8 cellular contexts compared by ENCODE assay signal in genomic region chr17:38871247-38871991, GRCh38. TPM values are rescaled to one million over a fixed set of nuclear protein-coding genes. Genes with fewer than 3 reads are reported as not detected.
DNase-seq lines count a peak whose midpoint lies in the region; ATAC-seq and TF ChIP-seq lines count a peak whose summit lies in the region.

No MANE protein-coding gene starts in this region.

- peak overlapping the region; percentile 90 for H3K27ac ChIP-seq in DND-41 (ENCODE audit: low read length)
- H3K27ac ChIP-seq in mesenchymal stem cell (ENCODE audit: low read length, poor library complexity, severe bottlenecking): peak overlapping the region; percentile 96

- H3K36me3 ChIP-seq in DND-41 (ENCODE audit: insufficient read depth, low read length): peaks cover 13% of the 10 kb centered on the region
- no peaks in the 10 kb centered on the region for H3K36me3 ChIP-seq in Loucy (ENCODE audit: insufficient read depth, low read length)
- peaks cover 14 to 24% of the 10 kb centered on the region in 2 experiments for H3K36me3 ChIP-seq in mesenchymal stem cell (ENCODE audit: control insufficient read depth in 1 of 2, insufficient read depth in 2 of 2, low read depth in 1 of 2, low read length in 2 of 2)

- H3K23ac ChIP-seq in mesenchymal stem cell (ENCODE audit: low read length in 2 of 2): peak overlapping the region in 1 of 2 experiments; percentile 9

- H3K79me1 ChIP-seq in mesenchymal stem cell (replicated peaks; ENCODE audit: low read length, poor library complexity, severe bottlenecking): no peaks in the 10 kb centered on the region

- no peak overlapping the region; the same call in 1 of the 2 replicates for H2AFZ ChIP-seq in DND-41 (ENCODE audit: low read depth, low read length)
- no peak overlapping the region for H2AFZ ChIP-seq in Loucy (ENCODE audit: low read length)
- H2AFZ ChIP-seq in mesenchymal stem cell (ENCODE audit: low read depth, low read length): no peak overlapping the region

- DNase-seq in DND-41: peak; percentile 62
- DNase-seq in activated CD4-positive, alpha-beta T cell treated with anti-CD3 and anti-CD28 coated beads for 24 hours (ENCODE audit: low read depth in 2 of 2): peak; percentile 62 to 68
- DNase-seq in dermis blood vessel endothelial cell: peak; percentile 83
- DNase-seq in mesenchymal stem cell: peak; percentile 85
- peak; percentile 59 to 74 for DNase-seq in stimulated activated CD8-positive, alpha-beta memory T cell treated with anti-CD3 and anti-CD28 coated beads, Interleukin-2, amount 100 ng/mL, for 48 hours (ENCODE audit: low read depth in 2 of 2)
- DNase-seq in GOT3 (lab: John Stamatoyannopoulos, UW): no peak
- DNase-seq in OCI-M2 (lab: John Stamatoyannopoulos, UW; ENCODE audit: unreplicated experiment): no peak

- H3K4me3 ChIP-seq in DND-41 (ENCODE audit: low read depth in 1 of 2, low read length in 2 of 2): peak overlapping the region; percentile 45 to 74; a peak in 3 of 4 replicates
- peak overlapping the region; percentile 88 for H3K4me3 ChIP-seq in Loucy (ENCODE audit: low read length, poor library complexity, severe bottlenecking)
- H3K4me3 ChIP-seq in mesenchymal stem cell (ENCODE audit: insufficient read depth in 1 of 2, low read depth in 1 of 2, low read length in 2 of 2): peak overlapping the region; percentile 76 to 96

- no peaks in the 10 kb centered on the region for H3K27me3 ChIP-seq in DND-41 (ENCODE audit: insufficient read depth, low read length, poor library complexity)
- no peaks in the 10 kb centered on the region for H3K27me3 ChIP-seq in Loucy (ENCODE audit: insufficient read depth, low read length, poor library complexity, severe bottlenecking)
- H3K27me3 ChIP-seq in mesenchymal stem cell (ENCODE audit: control insufficient read depth in 1 of 2, insufficient read depth in 1 of 2, low read length in 2 of 2): no peaks in the 10 kb centered on the region

- H2BK5ac ChIP-seq in mesenchymal stem cell (ENCODE audit: low read depth, low read length, poor library complexity, severe bottlenecking): peak overlapping the region; percentile 85

- H3K4me2 ChIP-seq in DND-41 (ENCODE audit: insufficient read depth, low read length): peak overlapping the region; percentile 83
- peak overlapping the region; percentile 89 for H3K4me2 ChIP-seq in Loucy (ENCODE audit: low read depth, low read length, poor library complexity, severe bottlenecking)
- H3K4me2 ChIP-seq in mesenchymal stem cell (ENCODE audit: low read length, poor library complexity, severe bottlenecking): peak overlapping the region; percentile 36

- peak overlapping the region; percentile 95 for H2AK5ac ChIP-seq in mesenchymal stem cell (ENCODE audit: low read length, severe bottlenecking)

- peak overlapping the region; percentile 78 for H4K91ac ChIP-seq in mesenchymal stem cell (ENCODE audit: low read length)

- H3K4ac ChIP-seq in mesenchymal stem cell (ENCODE audit: low read depth in 1 of 2, low read length in 2 of 2): peak overlapping the region in 1 of 2 experiments; percentile 95

- 32% methylated on average over 9 of the region's 11 CpGs for WGBS in mesenchymal stem cell

- peaks cover 46% of the 10 kb centered on the region for H4K20me1 ChIP-seq in DND-41 (ENCODE audit: insufficient read depth, low read length)
- peaks cover 48% of the 10 kb centered on the region for H4K20me1 ChIP-seq in Loucy (ENCODE audit: insufficient read depth, low read length, poor library complexity, severe bottlenecking)

- H2BK120ac ChIP-seq in mesenchymal stem cell (ENCODE audit: low read depth, low read length): no peak overlapping the region

- peak overlapping the region; percentile 93 for H4K8ac ChIP-seq in mesenchymal stem cell (ENCODE audit: low read length)

- H2BK12ac ChIP-seq in mesenchymal stem cell (ENCODE audit: low read length in 2 of 2): peak overlapping the region in 1 of 2 experiments; percentile 33

- peaks cover 61% of the 10 kb centered on the region for H3K4me1 ChIP-seq in DND-41 (ENCODE audit: insufficient read depth, low read length)
- H3K4me1 ChIP-seq in Loucy (ENCODE audit: insufficient read depth, low read length, poor library complexity, severe bottlenecking): peaks cover 41% of the 10 kb centered on the region
- H3K4me1 ChIP-seq in mesenchymal stem cell (ENCODE audit: control insufficient read depth, insufficient read depth, low read depth, low read length): peaks cover 51% of the 10 kb centered on the region

- H3K18ac ChIP-seq in mesenchymal stem cell (ENCODE audit: low read depth in 1 of 2, low read length in 2 of 2): peak overlapping the region; percentile 83 to 92

- no peaks in the 10 kb centered on the region; the same call in 1 of the 2 replicates for H3F3A ChIP-seq in Loucy (ENCODE audit: low read depth)

- H3K79me2 ChIP-seq in DND-41 (ENCODE audit: insufficient read depth, low read length) (peaks cover 63% of the 10 kb centered on the region), Loucy (ENCODE audit: insufficient read depth, low read length) (peaks cover 61% of the 10 kb centered on the region)

- peak overlapping the region; percentile 76 for H2BK15ac ChIP-seq in mesenchymal stem cell (ENCODE audit: low read depth, poor library complexity, severe bottlenecking)

- H3K9ac ChIP-seq in DND-41 (ENCODE audit: low read depth, low read length): peak overlapping the region; percentile 75
- H3K9ac ChIP-seq in Loucy (ENCODE audit: low read depth, low read length, poor library complexity, severe bottlenecking): peak overlapping the region; percentile 97
- peak overlapping the region; percentile 90 for H3K9ac ChIP-seq in mesenchymal stem cell (ENCODE audit: low read length)

- no peaks in the 10 kb centered on the region for H3K9me2 ChIP-seq in Loucy (replicated peaks; ENCODE audit: low read depth, low read length)

- no peak for ATAC-seq in DND-41 (ENCODE audit: insufficient read depth, low read depth)

- no peaks in the 10 kb centered on the region for H3K9me3 ChIP-seq in DND-41 (ENCODE audit: insufficient read depth, low read length, severe bottlenecking)
- no peaks in the 10 kb centered on the region for H3K9me3 ChIP-seq in Loucy (ENCODE audit: insufficient read depth, low read depth, low read length)
- H3K9me3 ChIP-seq in mesenchymal stem cell (ENCODE audit: control insufficient read depth, low read length): no peaks in the 10 kb centered on the region

- H3K14ac ChIP-seq in mesenchymal stem cell (ENCODE audit: low read length in 2 of 2): peak overlapping the region; percentile 30 to 64

- TF ChIP-seq CTCF in DND-41 (IDR thresholded peaks at IDR 0.05; ENCODE audit: borderline replicate concordance, extremely low read depth, low read length, poor library complexity, severe bottlenecking) (no peak), Loucy (conservative IDR thresholded peaks at IDR 0.05; ENCODE audit: low read length) (peak; percentile 59)

RNA-seq across cellular contexts. Expression of gene LASP1, which starts 1.6 kb away (rescaled TPM):
- total RNA-seq in dermis blood vessel endothelial cell: 104 and 199 TPM in 2 replicates
- polyA plus RNA-seq in mesenchymal stem cell (2013, experiment 1 of 2): 223 TPM
- 220 TPM for polyA plus RNA-seq in mesenchymal stem cell (2013, experiment 2 of 2)

RNA-seq across cellular contexts. Expression of gene RPL23, which starts 17.9 kb away (rescaled TPM):
- 921 and 1,590 TPM in 2 replicates for total RNA-seq in dermis blood vessel endothelial cell
- polyA plus RNA-seq in mesenchymal stem cell (2013, experiment 1 of 2): 3,739 TPM
- polyA plus RNA-seq in mesenchymal stem cell (2013, experiment 2 of 2): 3,716 TPM

RNA-seq across cellular contexts. Expression of gene CWC25, which starts 46.3 kb away (rescaled TPM):
- 11.7 and 13.1 TPM in 2 replicates for total RNA-seq in dermis blood vessel endothelial cell
- polyA plus RNA-seq in mesenchymal stem cell (2013, experiment 1 of 2): 15.0 TPM
- polyA plus RNA-seq in mesenchymal stem cell (2013, experiment 2 of 2): 14.0 TPM

Comparison
In these comparisons a context has a peak if more than half of its experiments do, and no peak if none do; other contexts are left out.
1. DNase-seq: peak in DND-41 (single experiment), activated CD4-positive, alpha-beta T cell treated with anti-CD3 and anti-CD28 coated beads for 24 hours (2 of 2), dermis blood vessel endothelial cell (single experiment), mesenchymal stem cell (single experiment) and stimulated activated CD8-positive, alpha-beta memory T cell treated with anti-CD3 and anti-CD28 coated beads, Interleukin-2, amount 100 ng/mL, for 48 hours (2 of 2); none in GOT3 (single experiment) and OCI-M2 (single experiment).
2. H3K4me2 ChIP-seq: peak in every context shown above with its lines; median percentile 89 in Loucy; 83 in DND-41; 36 in mesenchymal stem cell.
3. Peak in every context shown above with its lines, with median percentiles within 50 percentile points of each other: H3K4me3 ChIP-seq and H3K9ac ChIP-seq.